Comparison of ENCODE assay signal across 20 cellular contexts in genomic region chr5:68258531-68258930, GRCh38. TPM values are rescaled to one million over a fixed set of nuclear protein-coding genes. Genes with fewer than 3 reads are reported as not detected.
DNase-seq lines count a peak whose midpoint lies in the region; ATAC-seq and TF ChIP-seq lines count a peak whose summit lies in the region.
"Had no signal": no experiment of that assay in that cellular context is flagged by ENCODE, and none has a peak within 500 bp of the region (broad histone marks: within the 10 kb centered on the region; RNA-seq: fewer than 3 reads in every experiment).

No MANE protein-coding gene starts in this region.

- H3K4me1 Mint-ChIP-seq in activated CD4-positive, alpha-beta T cell treated with anti-CD3 and anti-CD28 coated beads for 36 hours: peaks cover 84% of the 10 kb centered on the region

- CTCF ChIA-PET in activated CD4-positive, alpha-beta T cell treated with anti-CD3 and anti-CD28 coated beads for 36 hours (lab: Charles Lee): interaction anchor here (1.1 to 4.1 kb wide), 7 partner anchors 11 to 42 kb away, joined by 4 to 13 read pairs (median 5); no protein-coding TSS in a partner anchor

- H3K4me1 ChIP-seq in esophagus muscularis mucosa (peaks cover 87 to 97% (median 91%) of the 10 kb centered on the region in 4 donors), sigmoid colon (peaks cover 0 to 91% (median 90%) of the 10 kb centered on the region in 4 donors)

- peak overlapping the region; percentile 24 for H3K27ac Mint-ChIP-seq in activated CD4-positive, alpha-beta T cell treated with anti-CD3 and anti-CD28 coated beads for 36 hours

- H3K4me3 ChIP-seq in esophagus muscularis mucosa (no peak overlapping the region), sigmoid colon (no peak overlapping the region)
- H3K4me3 ChIP-seq: ovary had no signal

- no peaks in the 10 kb centered on the region for H3K9me3 ChIP-seq in esophagus muscularis mucosa
- H3K9me3 ChIP-seq in sigmoid colon: no peaks in the 10 kb centered on the region
- H3K9me3 ChIP-seq: ovary had no signal

- DNase-seq in activated CD4-positive, alpha-beta T cell treated with anti-CD3 and anti-CD28 coated beads for 36 hours: no peak
- DNase-seq in activated CD4-positive, alpha-beta T cell treated with anti-CD3 and anti-CD28 coated beads for 48 hours: no peak
- DNase-seq in NCI-H1694 treated with DMSO at 0.1 percent for 48 hours (lab: John Stamatoyannopoulos, UW) (peak; percentile 78), esophagus muscularis mucosa (ENCODE audit: extremely low spot score) (no peak), sigmoid colon (no peak), amniotic stem cell (lab: John Stamatoyannopoulos, UW) (no peak), GM20000 (ENCODE audit: low spot score) (no peak), ecto neural progenitor cell (ENCODE audit: low spot score) (no peak)
- DNase-seq: 8988T; activated CD4-positive, alpha-beta T cell treated with anti-CD3 and anti-CD28 coated beads, Interleukin-2, amount 10 ng/mL, durations not matched to agents 7 days and 5 days; activated gamma-delta T cell; EL; foreskin fibroblast; mesendoderm; NCI-H1092; NCI-H2171; ovary; SHP77 treated with DMSO at 0.1 percent for 48 hours; T-helper 9 cell had no signal

- intact Hi-C loops in activated CD4-positive, alpha-beta T cell treated with anti-CD3 and anti-CD28 coated beads for 36 hours (cut with DNase I, micrococcal nuclease): loop anchor here (10.0 kb wide), 2 partner anchors 744 to 1244 kb away; no protein-coding TSS in a partner anchor
- intact Hi-C loops in esophagus muscularis mucosa (cut with DNase I): loop anchor here (10.0 kb wide), 3 partner anchors 84 to 1014 kb away; no protein-coding TSS in a partner anchor
- intact Hi-C loops in sigmoid colon (cut with DNase I): loop anchor here (5.0 to 10.0 kb wide), 3 partner anchors 566 to 724 kb away; no protein-coding TSS in a partner anchor

- H3K27ac ChIP-seq in esophagus muscularis mucosa (replicated peaks in 1 of 4) (peak overlapping the region; percentile 67 to 82 (median 78)), sigmoid colon (peak overlapping the region; percentile 67 to 83 (median 80))
- H3K27ac ChIP-seq: C4-2B, ovary had no signal

- H3K9me3 Mint-ChIP-seq in activated CD4-positive, alpha-beta T cell treated with anti-CD3 and anti-CD28 coated beads for 36 hours (ENCODE audit: low read depth): no peaks in the 10 kb centered on the region
- H3K9me3 Mint-ChIP-seq: activated CD4-positive, alpha-beta T cell treated with anti-CD3 and anti-CD28 coated beads, Interleukin-2, amount 10 ng/mL, durations not matched to agents 7 days and 5 days had no signal

- WGBS in esophagus muscularis mucosa: 56% methylated on average over 4 of the region's 4 CpGs
- 68 to 75% methylated on average over 4 of the region's 4 CpGs for WGBS in sigmoid colon, 2 donors

- H3K4me3 Mint-ChIP-seq in activated CD4-positive, alpha-beta T cell treated with anti-CD3 and anti-CD28 coated beads for 36 hours: no peak overlapping the region
- H3K4me3 Mint-ChIP-seq: activated CD4-positive, alpha-beta T cell treated with anti-CD3 and anti-CD28 coated beads, Interleukin-2, amount 10 ng/mL, durations not matched to agents 7 days and 5 days had no signal

- H3K27me3 ChIP-seq in esophagus muscularis mucosa: no peaks in the 10 kb centered on the region
- H3K27me3 ChIP-seq in sigmoid colon: no peaks in the 10 kb centered on the region
- H3K27me3 ChIP-seq: ovary had no signal

- ATAC-seq in activated CD4-positive, alpha-beta T cell treated with anti-CD3 and anti-CD28 coated beads for 36 hours: peak; percentile 42

- TF ChIP-seq POLR2A in esophagus muscularis mucosa (IDR thresholded peaks at IDR 0.05; ENCODE audit: low read depth) (no peak), sigmoid colon (IDR thresholded peaks at IDR 0.05) (no peak)

- H3K36me3 ChIP-seq in esophagus muscularis mucosa: no peaks in the 10 kb centered on the region
- H3K36me3 ChIP-seq in sigmoid colon: no peaks in the 10 kb centered on the region
- H3K36me3 ChIP-seq: ovary had no signal

- no peaks in the 10 kb centered on the region for H3K27me3 Mint-ChIP-seq in activated CD4-positive, alpha-beta T cell treated with anti-CD3 and anti-CD28 coated beads for 36 hours
- H3K27me3 Mint-ChIP-seq: activated CD4-positive, alpha-beta T cell treated with anti-CD3 and anti-CD28 coated beads, Interleukin-2, amount 10 ng/mL, durations not matched to agents 7 days and 5 days had no signal

- peaks cover 4% of the 10 kb centered on the region for H3K36me3 Mint-ChIP-seq in activated CD4-positive, alpha-beta T cell treated with anti-CD3 and anti-CD28 coated beads for 36 hours (ENCODE audit: low read depth)

- TF ChIP-seq CTCF in esophagus muscularis mucosa (IDR thresholded peaks at IDR 0.05): no peak
- no peak for TF ChIP-seq CTCF in sigmoid colon (IDR thresholded peaks at IDR 0.05)
- no peak for TF ChIP-seq CTCF in GM20000 (IDR thresholded peaks at IDR 0.05; ENCODE audit: extremely low read depth, missing control alignments)

- no peak for TF ChIP-seq EP300 in esophagus muscularis mucosa (IDR thresholded peaks at IDR 0.05)
- no peak for TF ChIP-seq EP300 in sigmoid colon (IDR thresholded peaks at IDR 0.05)

- POLR2A ChIA-PET in activated CD4-positive, alpha-beta T cell treated with anti-CD3 and anti-CD28 coated beads for 36 hours (lab: Charles Lee): interaction anchor here (1.1 kb wide), 1 partner anchor 22 kb away, joined by 5 read pairs; no protein-coding TSS in a partner anchor

RNA-seq across cellular contexts. Expression of gene PIK3R1, which starts 43.0 kb away (rescaled TPM):
- total RNA-seq in activated CD4-positive, alpha-beta T cell treated with anti-CD3 and anti-CD28 coated beads for 36 hours: 10 to 100 TPM; 40.0 to 49.0 TPM
- total RNA-seq in esophagus muscularis mucosa (100 to 1,000 TPM; 244 to 563 (median 329) TPM), sigmoid colon (100 to 1,000 TPM; 177 to 227 (median 190) TPM)
- 10 to 100 TPM in 2 of 3 donors, 1 to 10 TPM in 1; 9.2 to 28.5 (median 13.2) TPM for polyA plus RNA-seq in sigmoid colon
